In genomic region chr5:113807384-113808053, GRCh38 we compare ENCODE assay signal across 11 cellular contexts.
A peak's percentile ranks its signal among the peaks of the same experiment; 100 is the strongest.
DNase-seq lines count a peak whose midpoint lies in the region; ATAC-seq and TF ChIP-seq lines count a peak whose summit lies in the region.
"Had no signal": no experiment of that assay in that cellular context is flagged by ENCODE, and none has a peak within 500 bp of the region (broad histone marks: within the 10 kb centered on the region; RNA-seq: fewer than 3 reads in every experiment).

No MANE protein-coding gene starts in this region.

- ATAC-seq in HG02623 (IDR thresholded peaks at IDR 0.05; ENCODE audit: unreplicated experiment) (no peak), GM21515 (IDR thresholded peaks at IDR 0.05; ENCODE audit: unreplicated experiment) (no peak)

- H3K4me3 Mint-ChIP-seq in activated naive CD8-positive, alpha-beta T cell treated with anti-CD3 and anti-CD28 coated beads for 36 hours: no peak overlapping the region
- H3K4me3 Mint-ChIP-seq: B cell had no signal

- H3K4me3 ChIP-seq in AG09309 (ENCODE audit: control insufficient read depth, low read depth, low read length): no peak overlapping the region
- H3K4me3 ChIP-seq in fibroblast of mammary gland (ENCODE audit: control insufficient read depth, low read depth, low read length): no peak overlapping the region

- no peak overlapping the region for H3K27ac Mint-ChIP-seq in activated naive CD8-positive, alpha-beta T cell treated with anti-CD3 and anti-CD28 coated beads for 36 hours
- H3K27ac Mint-ChIP-seq: B cell had no signal

- H3K9me3 Mint-ChIP-seq in activated naive CD8-positive, alpha-beta T cell treated with anti-CD3 and anti-CD28 coated beads for 36 hours: no peaks in the 10 kb centered on the region

- DNase-seq in AG09309 (ENCODE audit: low read depth) (peak; percentile 8), NCI-H82 (lab: John Stamatoyannopoulos, UW) (peak; percentile 81), fibroblast of mammary gland (ENCODE audit: low read depth) (peak; percentile 49), occipital lobe (lab: John Stamatoyannopoulos, UW) (peak; percentile 11), COLO829 (ENCODE audit: low spot score) (no peak)
- DNase-seq in activated naive CD8-positive, alpha-beta T cell treated with anti-CD3 and anti-CD28 coated beads for 36 hours: no peak
- DNase-seq: activated effector memory CD4-positive, alpha-beta T cell treated with Interleukin-2 at 50 U/mL for 16 hours; stimulated activated CD4-positive, alpha-beta T cell treated with anti-CD3 and anti-CD28 coated beads, Interleukin-2, amount 100 ng/mL, for 48 hours had no signal

- TF ChIP-seq CTCF in AG09309 (IDR thresholded peaks at IDR 0.05; ENCODE audit: control insufficient read depth, insufficient read depth, low read depth, low read length, missing control alignments): no peak
- no peak for TF ChIP-seq CTCF in fibroblast of mammary gland (conservative IDR thresholded peaks at IDR 0.05; ENCODE audit: control insufficient read depth, insufficient read depth, low read depth, low read length)

- no peaks in the 10 kb centered on the region for H3K36me3 Mint-ChIP-seq in activated naive CD8-positive, alpha-beta T cell treated with anti-CD3 and anti-CD28 coated beads for 36 hours

- H3K4me1 Mint-ChIP-seq in activated naive CD8-positive, alpha-beta T cell treated with anti-CD3 and anti-CD28 coated beads for 36 hours: no peaks in the 10 kb centered on the region
- H3K4me1 Mint-ChIP-seq: B cell had no signal

- H3K27me3 Mint-ChIP-seq in activated naive CD8-positive, alpha-beta T cell treated with anti-CD3 and anti-CD28 coated beads for 36 hours: peaks cover 3% of the 10 kb centered on the region

Comparison
In these comparisons a context has a peak if more than half of its experiments do, and no peak if none do; other contexts are left out.
1. DNase-seq: peak in AG09309 (single experiment), NCI-H82 (single experiment), fibroblast of mammary gland (single experiment) and occipital lobe (single experiment); none in activated naive CD8-positive, alpha-beta T cell treated with anti-CD3 and anti-CD28 coated beads for 36 hours (single experiment) and COLO829 (single experiment).